Comparison of ENCODE assay signal across 1 cellular context in the genomic region with DNA sequence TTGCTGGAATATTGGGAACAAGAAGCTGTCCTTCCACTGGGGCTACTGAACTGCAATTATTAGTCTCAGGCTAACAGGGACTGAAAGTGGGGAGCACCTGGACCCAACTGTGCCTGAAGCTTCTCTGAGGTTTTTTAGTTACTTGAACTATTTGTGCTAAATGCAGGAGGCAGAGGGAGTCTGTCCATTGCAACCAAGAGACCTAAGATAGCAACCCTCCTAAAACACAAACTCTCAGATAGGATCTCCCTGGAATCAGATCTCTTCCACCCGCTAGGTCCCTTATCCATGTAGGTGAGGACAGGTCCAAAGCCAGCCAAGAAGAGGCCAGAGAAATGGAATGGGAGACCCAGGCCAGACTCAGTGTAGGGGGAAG.
TF ChIP-seq lines count a peak whose summit lies in the region.

No MANE protein-coding gene starts in this region.

TF ChIP-seq in WTC11, 78 proteins besides CTCF, POLR2A, EP300 and RAD21 (continued from another document):
- TF ChIP-seq, protein P1, sequence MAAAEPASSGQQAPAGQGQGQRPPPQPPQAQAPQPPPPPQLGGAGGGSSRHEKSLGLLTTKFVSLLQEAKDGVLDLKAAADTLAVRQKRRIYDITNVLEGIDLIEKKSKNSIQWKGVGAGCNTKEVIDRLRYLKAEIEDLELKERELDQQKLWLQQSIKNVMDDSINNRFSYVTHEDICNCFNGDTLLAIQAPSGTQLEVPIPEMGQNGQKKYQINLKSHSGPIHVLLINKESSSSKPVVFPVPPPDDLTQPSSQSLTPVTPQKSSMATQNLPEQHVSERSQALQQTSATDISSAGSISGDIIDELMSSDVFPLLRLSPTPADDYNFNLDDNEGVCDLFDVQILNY (CRISPR knock-in tag; IDR thresholded peaks at IDR 0.05): no peak
- TF ChIP-seq FOXJ3 (CRISPR knock-in tag; IDR thresholded peaks at IDR 0.05; ENCODE audit: borderline replicate concordance): no peak
- TF ChIP-seq NR3C1 (CRISPR knock-in tag; conservative IDR thresholded peaks at IDR 0.05; ENCODE audit: low read depth): no peak
- no peak for TF ChIP-seq JAZF1 (CRISPR knock-in tag; IDR thresholded peaks at IDR 0.05)
- TF ChIP-seq ZNF138 (CRISPR knock-in tag; conservative IDR thresholded peaks at IDR 0.05): no peak
- TF ChIP-seq ATF1 (CRISPR knock-in tag; IDR thresholded peaks at IDR 0.05): no peak
- TF ChIP-seq TEAD1 (CRISPR knock-in tag; IDR thresholded peaks at IDR 0.05): no peak
- no peak for TF ChIP-seq CREB1 (CRISPR knock-in tag; IDR thresholded peaks at IDR 0.05)
- TF ChIP-seq MYBL2 (CRISPR knock-in tag; IDR thresholded peaks at IDR 0.05): no peak
- TF ChIP-seq ZBTB21 (CRISPR knock-in tag; IDR thresholded peaks at IDR 0.05; ENCODE audit: borderline replicate concordance): no peak
- TF ChIP-seq, protein P2, sequence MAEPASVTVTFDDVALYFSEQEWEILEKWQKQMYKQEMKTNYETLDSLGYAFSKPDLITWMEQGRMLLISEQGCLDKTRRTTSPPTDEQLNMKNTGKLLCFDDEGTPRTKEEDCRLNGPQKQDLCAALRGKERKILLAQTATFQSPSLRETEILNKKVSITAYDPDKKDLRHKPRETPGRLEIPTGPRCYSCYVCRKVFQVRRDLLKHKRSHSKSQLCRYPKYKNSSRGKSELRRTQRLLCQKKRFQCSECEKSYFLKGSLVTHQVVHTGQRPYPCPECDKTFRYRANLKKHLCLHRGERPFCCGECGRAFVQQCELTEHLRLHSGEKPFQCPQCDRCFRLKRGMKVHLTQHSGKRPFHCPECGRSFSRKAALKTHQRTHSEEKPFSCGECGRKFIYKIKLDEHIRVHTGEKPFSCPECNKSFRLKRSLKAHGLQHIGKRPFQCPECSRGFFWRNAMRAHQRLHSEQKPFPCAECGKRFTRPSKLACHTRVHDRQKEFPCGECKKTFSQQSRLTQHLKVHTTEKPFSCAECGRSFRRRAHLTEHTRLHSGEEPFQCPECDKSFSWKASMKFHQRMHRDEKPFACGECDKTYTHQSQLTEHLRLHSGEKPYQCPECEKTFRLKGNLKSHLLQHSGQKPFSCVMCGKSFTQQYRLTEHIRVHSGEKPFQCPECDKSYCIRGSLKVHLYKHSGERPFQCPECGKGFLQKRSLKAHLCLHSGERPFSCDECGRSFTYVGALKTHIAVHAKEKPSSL (CRISPR knock-in tag; conservative IDR thresholded peaks at IDR 0.05): no peak
- no peak for TF ChIP-seq ETV6 (CRISPR knock-in tag; IDR thresholded peaks at IDR 0.05)
- TF ChIP-seq, protein P3, sequence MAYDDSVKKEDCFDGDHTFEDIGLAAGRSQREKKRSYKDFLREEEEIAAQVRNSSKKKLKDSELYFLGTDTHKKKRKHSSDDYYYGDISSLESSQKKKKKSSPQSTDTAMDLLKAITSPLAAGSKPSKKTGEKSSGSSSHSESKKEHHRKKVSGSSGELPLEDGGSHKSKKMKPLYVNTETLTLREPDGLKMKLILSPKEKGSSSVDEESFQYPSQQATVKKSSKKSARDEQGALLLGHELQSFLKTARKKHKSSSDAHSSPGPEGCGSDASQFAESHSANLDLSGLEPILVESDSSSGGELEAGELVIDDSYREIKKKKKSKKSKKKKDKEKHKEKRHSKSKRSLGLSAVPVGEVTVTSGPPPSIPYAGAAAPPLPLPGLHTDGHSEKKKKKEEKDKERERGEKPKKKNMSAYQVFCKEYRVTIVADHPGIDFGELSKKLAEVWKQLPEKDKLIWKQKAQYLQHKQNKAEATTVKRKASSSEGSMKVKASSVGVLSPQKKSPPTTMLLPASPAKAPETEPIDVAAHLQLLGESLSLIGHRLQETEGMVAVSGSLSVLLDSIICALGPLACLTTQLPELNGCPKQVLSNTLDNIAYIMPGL (CRISPR knock-in tag; IDR thresholded peaks at IDR 0.05): no peak
- TF ChIP-seq, protein P4, sequence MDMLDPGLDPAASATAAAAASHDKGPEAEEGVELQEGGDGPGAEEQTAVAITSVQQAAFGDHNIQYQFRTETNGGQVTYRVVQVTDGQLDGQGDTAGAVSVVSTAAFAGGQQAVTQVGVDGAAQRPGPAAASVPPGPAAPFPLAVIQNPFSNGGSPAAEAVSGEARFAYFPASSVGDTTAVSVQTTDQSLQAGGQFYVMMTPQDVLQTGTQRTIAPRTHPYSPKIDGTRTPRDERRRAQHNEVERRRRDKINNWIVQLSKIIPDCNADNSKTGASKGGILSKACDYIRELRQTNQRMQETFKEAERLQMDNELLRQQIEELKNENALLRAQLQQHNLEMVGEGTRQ (CRISPR knock-in tag; IDR thresholded peaks at IDR 0.05): no peak
- TF ChIP-seq, protein P5, sequence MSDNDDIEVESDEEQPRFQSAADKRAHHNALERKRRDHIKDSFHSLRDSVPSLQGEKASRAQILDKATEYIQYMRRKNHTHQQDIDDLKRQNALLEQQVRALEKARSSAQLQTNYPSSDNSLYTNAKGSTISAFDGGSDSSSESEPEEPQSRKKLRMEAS (CRISPR knock-in tag; IDR thresholded peaks at IDR 0.05): no peak
- TF ChIP-seq, protein P6, sequence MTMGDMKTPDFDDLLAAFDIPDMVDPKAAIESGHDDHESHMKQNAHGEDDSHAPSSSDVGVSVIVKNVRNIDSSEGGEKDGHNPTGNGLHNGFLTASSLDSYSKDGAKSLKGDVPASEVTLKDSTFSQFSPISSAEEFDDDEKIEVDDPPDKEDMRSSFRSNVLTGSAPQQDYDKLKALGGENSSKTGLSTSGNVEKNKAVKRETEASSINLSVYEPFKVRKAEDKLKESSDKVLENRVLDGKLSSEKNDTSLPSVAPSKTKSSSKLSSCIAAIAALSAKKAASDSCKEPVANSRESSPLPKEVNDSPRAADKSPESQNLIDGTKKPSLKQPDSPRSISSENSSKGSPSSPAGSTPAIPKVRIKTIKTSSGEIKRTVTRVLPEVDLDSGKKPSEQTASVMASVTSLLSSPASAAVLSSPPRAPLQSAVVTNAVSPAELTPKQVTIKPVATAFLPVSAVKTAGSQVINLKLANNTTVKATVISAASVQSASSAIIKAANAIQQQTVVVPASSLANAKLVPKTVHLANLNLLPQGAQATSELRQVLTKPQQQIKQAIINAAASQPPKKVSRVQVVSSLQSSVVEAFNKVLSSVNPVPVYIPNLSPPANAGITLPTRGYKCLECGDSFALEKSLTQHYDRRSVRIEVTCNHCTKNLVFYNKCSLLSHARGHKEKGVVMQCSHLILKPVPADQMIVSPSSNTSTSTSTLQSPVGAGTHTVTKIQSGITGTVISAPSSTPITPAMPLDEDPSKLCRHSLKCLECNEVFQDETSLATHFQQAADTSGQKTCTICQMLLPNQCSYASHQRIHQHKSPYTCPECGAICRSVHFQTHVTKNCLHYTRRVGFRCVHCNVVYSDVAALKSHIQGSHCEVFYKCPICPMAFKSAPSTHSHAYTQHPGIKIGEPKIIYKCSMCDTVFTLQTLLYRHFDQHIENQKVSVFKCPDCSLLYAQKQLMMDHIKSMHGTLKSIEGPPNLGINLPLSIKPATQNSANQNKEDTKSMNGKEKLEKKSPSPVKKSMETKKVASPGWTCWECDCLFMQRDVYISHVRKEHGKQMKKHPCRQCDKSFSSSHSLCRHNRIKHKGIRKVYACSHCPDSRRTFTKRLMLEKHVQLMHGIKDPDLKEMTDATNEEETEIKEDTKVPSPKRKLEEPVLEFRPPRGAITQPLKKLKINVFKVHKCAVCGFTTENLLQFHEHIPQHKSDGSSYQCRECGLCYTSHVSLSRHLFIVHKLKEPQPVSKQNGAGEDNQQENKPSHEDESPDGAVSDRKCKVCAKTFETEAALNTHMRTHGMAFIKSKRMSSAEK (CRISPR knock-in tag; IDR thresholded peaks at IDR 0.05; ENCODE audit: borderline replicate concordance): no peak
- no peak for TF ChIP-seq RORB (CRISPR knock-in tag; IDR thresholded peaks at IDR 0.05)
- no peak for TF ChIP-seq ELF4 (CRISPR knock-in tag; IDR thresholded peaks at IDR 0.05; ENCODE audit: low read depth)
